1 cellular context compared by ENCODE assay signal in the genomic region with DNA sequence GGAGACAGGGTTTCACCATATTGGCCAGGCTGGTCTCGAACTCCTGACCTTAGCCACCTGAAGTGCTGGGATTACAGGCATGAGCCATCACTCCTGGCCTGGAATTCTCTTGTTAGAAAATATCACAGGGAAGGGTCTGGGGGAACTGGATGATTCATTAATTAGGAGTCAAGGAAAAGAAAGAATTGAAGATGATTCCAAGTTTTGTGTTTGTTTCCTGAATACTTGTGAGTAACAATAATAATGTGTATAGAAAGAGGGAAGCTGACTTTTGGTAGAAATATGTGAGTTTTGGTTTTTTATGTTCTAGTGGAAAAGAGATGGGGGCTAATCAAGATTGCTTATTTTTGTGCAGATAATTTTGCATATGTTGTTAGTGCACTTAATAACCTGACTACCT.
TF ChIP-seq lines count a peak whose summit lies in the region.

No MANE protein-coding gene starts in this region.

TF ChIP-seq in IMR-90, 13 proteins besides CTCF, POLR2A, EP300 and RAD21 (continued from another document):
- TF ChIP-seq, protein P1, sequence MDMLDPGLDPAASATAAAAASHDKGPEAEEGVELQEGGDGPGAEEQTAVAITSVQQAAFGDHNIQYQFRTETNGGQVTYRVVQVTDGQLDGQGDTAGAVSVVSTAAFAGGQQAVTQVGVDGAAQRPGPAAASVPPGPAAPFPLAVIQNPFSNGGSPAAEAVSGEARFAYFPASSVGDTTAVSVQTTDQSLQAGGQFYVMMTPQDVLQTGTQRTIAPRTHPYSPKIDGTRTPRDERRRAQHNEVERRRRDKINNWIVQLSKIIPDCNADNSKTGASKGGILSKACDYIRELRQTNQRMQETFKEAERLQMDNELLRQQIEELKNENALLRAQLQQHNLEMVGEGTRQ (IDR thresholded peaks at IDR 0.05; ENCODE audit: low read depth, low read length) = no peak
- TF ChIP-seq RCOR1 (IDR thresholded peaks at IDR 0.05; ENCODE audit: insufficient replicate concordance, low read length) (no peak), SMC3 (IDR thresholded peaks at IDR 0.05; ENCODE audit: low read depth, low read length) (no peak), RFX5 (IDR thresholded peaks at IDR 0.05; ENCODE audit: low read depth, low read length) (no peak), MAFK (IDR thresholded peaks at IDR 0.05; ENCODE audit: low read depth, low read length) (no peak), NFE2L2 (IDR thresholded peaks at IDR 0.05; ENCODE audit: low read depth, low read length) (no peak)
TF ChIP-seq in IMR-90: peak in this region for 0.
